In genomic region chr5:124842725-124843595, GRCh38 we compare ENCODE assay signal across 27 cellular contexts.
DNase-seq lines count a peak whose midpoint lies in the region; ATAC-seq, FAIRE-seq and TF ChIP-seq lines count a peak whose summit lies in the region.
"Had no signal": no experiment of that assay in that cellular context is flagged by ENCODE, and none has a peak within 500 bp of the region (broad histone marks: within the 10 kb centered on the region; RNA-seq: fewer than 3 reads in every experiment).

No MANE protein-coding gene starts in this region.

- TF ChIP-seq EP300 in H1 (IDR thresholded peaks at IDR 0.05; ENCODE audit: borderline replicate concordance in 1 of 2, low read depth in 2 of 2, low read length in 2 of 2), result no peak

- no peak overlapping the region for H2AK5ac ChIP-seq in H1 (ENCODE audit: low read depth, low read length)

- TF ChIP-seq CTCF in H1 (IDR thresholded peaks at IDR 0.05; ENCODE audit: control extremely low read depth in 1 of 3, insufficient read depth in 1 of 3, low read depth in 1 of 3, low read length in 3 of 3) (no peak), spleen (IDR thresholded peaks at IDR 0.05 in 8 of 11, conservative IDR thresholded peaks at IDR 0.05 in 3 of 11) (no peak)

- no peak overlapping the region for H4K5ac ChIP-seq in H1 (ENCODE audit: insufficient read length, low read depth, low read length)

- 96% methylated on average over 10 of the region's 10 CpGs; no CpG with 5 or more reads in 1 of the 2 experiments for WGBS in H1 (ENCODE audit: extremely low coverage in 1 of 2, insufficient coverage in 1 of 2, insufficient read length in 1 of 2, insufficient replicate concordance in 2 of 2, low coverage in 1 of 2, low lambda C conversion rate in 2 of 2, missing lambda C conversion rate in 1 of 2), 2 experiments
- WGBS in right cardiac atrium, result 80% methylated on average over 10 of the region's 10 CpGs
- WGBS in spleen, 5 donors, result 69 to 88% (median 70%) methylated on average over 10 of the region's 10 CpGs

- no peak overlapping the region for H4K8ac ChIP-seq in H1 (ENCODE audit: extremely low read depth, insufficient read depth, low read length)

- no peak overlapping the region for H3K23ac ChIP-seq in H1 (ENCODE audit: insufficient read length)

- H3K27me3 ChIP-seq in adipocyte (replicated peaks; ENCODE audit: control insufficient read depth, insufficient read depth, low read length), result no peaks in the 10 kb centered on the region
- no peaks in the 10 kb centered on the region for H3K27me3 ChIP-seq in H1 (replicated peaks in 1 of 4; ENCODE audit: control insufficient read depth in 3 of 4, extremely low read depth in 1 of 4, insufficient read depth in 3 of 4, low read length in 3 of 4)
- no peaks in the 10 kb centered on the region for H3K27me3 ChIP-seq in right cardiac atrium (ENCODE audit: control insufficient read depth, insufficient read depth)
- no peaks in the 10 kb centered on the region for H3K27me3 ChIP-seq in spleen (replicated peaks in 1 of 7)
- H3K27me3 ChIP-seq: cardiac muscle cell, suprapubic skin had no signal

- peak; percentile 8 for DNase-seq in adipocyte (ENCODE audit: low read depth)
- no peak for DNase-seq in H1 (ENCODE audit: low read depth in 1 of 2, low spot score in 2 of 2)
- peak in 1 of 3 donors; percentile 37 for DNase-seq in right cardiac atrium
- DNase-seq in spleen, result no peak
- DNase-seq in HPDE6-E6E7 (ENCODE audit: extremely low spot score), result no peak
- no peak for DNase-seq in RPMI8226
- DNase-seq in inferior parietal cortex (ENCODE audit: extremely low spot score), result no peak
- DNase-seq: activated naive CD4-positive, alpha-beta T cell treated with anti-CD3 and anti-CD28 coated beads for 36 hours; amygdala; C1 segment of cervical spinal cord; COR-L47; foreskin melanocyte; GF-D8; hypothalamus; KG1; NCI-H1436 treated with DMSO at 0.1 percent for 48 hours; SHP77; stimulated activated CD4-positive, alpha-beta T cell treated with anti-CD3 and anti-CD28 coated beads, Interleukin-15, amount 100 ng/mL, for 24 hours; stimulated activated naive B cell treated with anti-CD40 and anti-IgM and Interleukin-4, amounts not matched to agents 10 μg/mL and 1 μg/mL and 100 μg/mL, for 72 hours; SW 1271; T-helper 9 cell; WERI-Rb-1 had no signal

- H3K18ac ChIP-seq in H1 (ENCODE audit: extremely low read depth, low read length), result no peak overlapping the region

- no peak overlapping the region for H2BK20ac ChIP-seq in H1 (ENCODE audit: low read length)

- H3K36me3 ChIP-seq in adipocyte (ENCODE audit: control insufficient read depth, insufficient read depth, low read length, severe bottlenecking), result no peaks in the 10 kb centered on the region
- H3K36me3 ChIP-seq in H1 (ENCODE audit: control insufficient read depth in 2 of 4, insufficient read depth in 4 of 4, low read length in 3 of 4), result no peaks in the 10 kb centered on the region
- no peaks in the 10 kb centered on the region for H3K36me3 ChIP-seq in spleen
- H3K36me3 ChIP-seq: cardiac muscle cell, suprapubic skin, WERI-Rb-1 had no signal

- TF ChIP-seq POLR2A in H1 (IDR thresholded peaks at IDR 0.05; ENCODE audit: control extremely low read depth in 1 of 2, low read depth in 2 of 2, low read length in 2 of 2) (no peak), spleen (IDR thresholded peaks at IDR 0.05) (no peak)

- no peak for TF ChIP-seq RAD21 in H1 (IDR thresholded peaks at IDR 0.05 in 1 of 2, conservative IDR thresholded peaks at IDR 0.05 in 1 of 2; ENCODE audit: low read depth in 2 of 2, low read length in 2 of 2)

- peaks cover 10% of the 10 kb centered on the region for H3K4me1 ChIP-seq in adipocyte (ENCODE audit: control insufficient read depth, insufficient read depth, low read length)
- H3K4me1 ChIP-seq in H1 (replicated peaks in 1 of 4; ENCODE audit: control insufficient read depth in 3 of 4, insufficient read depth in 4 of 4, low read length in 3 of 4), result no peaks in the 10 kb centered on the region
- peaks cover 2% of the 10 kb centered on the region for H3K4me1 ChIP-seq in right cardiac atrium (ENCODE audit: control insufficient read depth, insufficient read depth, low read length)
- peaks cover 0 to 3% (median 0%) of the 10 kb centered on the region in 6 donors for H3K4me1 ChIP-seq in spleen

- no peak overlapping the region for H2BK120ac ChIP-seq in H1 (replicated peaks; ENCODE audit: low read depth, low read length)

- FAIRE-seq in H1 (lab: Jason Lieb, UNC), result peak; percentile 19
- FAIRE-seq: islet of Langerhans, urothelium cell line had no signal

- H3K9ac ChIP-seq in adipocyte (ENCODE audit: low read length), result no peak overlapping the region
- H3K9ac ChIP-seq in H1 (replicated peaks in 1 of 4; ENCODE audit: extremely low read depth in 1 of 4, low read depth in 3 of 4, low read length in 3 of 4), result no peak overlapping the region

- H3K27ac ChIP-seq in H1 (ENCODE audit: low read depth, low read length) (no peak overlapping the region), right cardiac atrium (ENCODE audit: low read length) (peak overlapping the region; percentile 59), spleen (peak overlapping the region in 6 of 8 donors; percentile 37 to 89 (median 60))
- H3K27ac ChIP-seq: cardiac muscle cell, suprapubic skin, WERI-Rb-1 had no signal

- H3K4me2 ChIP-seq in H1 (ENCODE audit: insufficient read depth in 1 of 2, low read depth in 2 of 2, low read length in 2 of 2), result no peak overlapping the region

- H3K79me1 ChIP-seq in H1 (ENCODE audit: low read depth, low read length), result no peaks in the 10 kb centered on the region

- peak; percentile 94 to 99 for ATAC-seq in right cardiac atrium
- ATAC-seq: HCT116; stimulated activated naive B cell treated with anti-CD40 and anti-IgM and Interleukin-4, amounts not matched to agents 10 μg/mL and 1 μg/mL and 100 μg/mL, for 72 hours had no signal

- H2AFZ ChIP-seq in H1 (ENCODE audit: low read length), result no peak overlapping the region

- no peak overlapping the region for H3K14ac ChIP-seq in H1 (ENCODE audit: insufficient read length)

- intact Hi-C loops in right cardiac atrium (cut with DNase I), result no loop called here
- intact Hi-C loops in spleen (cut with DNase I; ENCODE audit: low total_unique reads), result no loop called here

- no peak overlapping the region for H2BK12ac ChIP-seq in H1 (ENCODE audit: low read depth, low read length)

- no peaks in the 10 kb centered on the region for H3K9me3 ChIP-seq in adipocyte (ENCODE audit: control insufficient read depth, low read length)
- no peaks in the 10 kb centered on the region for H3K9me3 ChIP-seq in H1 (ENCODE audit: insufficient read depth in 2 of 2, low read depth in 1 of 2, low read length in 1 of 2)
- H3K9me3 ChIP-seq in right cardiac atrium (ENCODE audit: control insufficient read depth, low read length), result no peaks in the 10 kb centered on the region
- H3K9me3 ChIP-seq in spleen, result no peaks in the 10 kb centered on the region
- H3K9me3 ChIP-seq: suprapubic skin had no signal

- no peak overlapping the region for H2BK5ac ChIP-seq in H1 (ENCODE audit: low read depth, low read length)

- H3K56ac ChIP-seq in H1 (replicated peaks; ENCODE audit: insufficient read length, low read depth, low read length), result no peak overlapping the region

- H3K4me3 ChIP-seq in adipocyte (ENCODE audit: low read length), result no peak overlapping the region
- no peak overlapping the region for H3K4me3 ChIP-seq in H1 (ENCODE audit: extremely low read depth in 1 of 4, insufficient read depth in 2 of 4, low read depth in 3 of 4, low read length in 4 of 4)
- H3K4me3 ChIP-seq in right cardiac atrium (ENCODE audit: low read length), result no peak overlapping the region
- no peak overlapping the region for H3K4me3 ChIP-seq in spleen
- H3K4me3 ChIP-seq: cardiac muscle cell, suprapubic skin had no signal

- H3K79me2 ChIP-seq in H1 (ENCODE audit: control insufficient read depth in 1 of 2, insufficient read depth in 2 of 2, low read length in 2 of 2), result no peaks in the 10 kb centered on the region

- no peaks in the 10 kb centered on the region for H4K20me1 ChIP-seq in H1 (replicated peaks in 1 of 2; ENCODE audit: control insufficient read depth in 1 of 2, insufficient read depth in 2 of 2, low read length in 2 of 2)

- POLR2A ChIA-PET in H1 (lab: Charles Lee; ENCODE audit: partially characterized antibody), result no interaction called here

- H3K4ac ChIP-seq in H1 (replicated peaks; ENCODE audit: insufficient read length, low read depth, low read length), result no peak overlapping the region

- no peak overlapping the region for H2BK15ac ChIP-seq in H1 (ENCODE audit: low read length)

- H3K23me2 ChIP-seq in H1 (ENCODE audit: low read depth, low read length), result no peaks in the 10 kb centered on the region

- CTCF ChIA-PET in H1 (lab: Charles Lee; ENCODE audit: partially characterized antibody), result interaction anchor here (0.5 kb wide), 1 partner anchor 29 kb away, joined by 3 read pairs; no protein-coding TSS in a partner anchor

- H4K91ac ChIP-seq in H1 (replicated peaks; ENCODE audit: insufficient read length, low read length), result no peak overlapping the region

TF ChIP-seq in H1, 55 proteins besides CTCF, POLR2A, EP300 and RAD21 (continues in another document):
- TF ChIP-seq SP1 (IDR thresholded peaks at IDR 0.05; ENCODE audit: low read depth, low read length) (no peak), CHD2 (IDR thresholded peaks at IDR 0.05; ENCODE audit: low read length) (no peak), FOSL1 (IDR thresholded peaks at IDR 0.05; ENCODE audit: insufficient read depth, low read depth, low read length) (no peak), GTF2F1 (IDR thresholded peaks at IDR 0.05; ENCODE audit: borderline replicate concordance, low read depth, low read length) (no peak), HDAC6 (IDR thresholded peaks at IDR 0.05; ENCODE audit: low read depth, low read length) (no peak), TAF7 (optimal IDR thresholded peaks at IDR 0.05; ENCODE audit: borderline replicate concordance, low read depth, low read length) (no peak), HDAC2 (IDR thresholded peaks at IDR 0.05; ENCODE audit: borderline replicate concordance in 1 of 2, low read depth in 2 of 2, low read length in 2 of 2) (no peak), ATF3 (IDR thresholded peaks at IDR 0.05; ENCODE audit: insufficient read depth, low read depth, low read length) (no peak), MAFK (IDR thresholded peaks at IDR 0.05; ENCODE audit: low read depth, low read length) (no peak)
